ENCODE assay signal across 32 cellular contexts in genomic region chr9:20048985-20049384, GRCh38.
DNase-seq lines count a peak whose midpoint lies in the region; ATAC-seq, FAIRE-seq and TF ChIP-seq lines count a peak whose summit lies in the region.
"Had no signal": no experiment of that assay in that cellular context is flagged by ENCODE, and none has a peak within 500 bp of the region (broad histone marks: within the 10 kb centered on the region; RNA-seq: fewer than 3 reads in every experiment).

No MANE protein-coding gene starts in this region.

- FAIRE-seq in GM12878 (lab: Jason Lieb, UNC), result no peak
- FAIRE-seq: astrocyte, colon, small intestine had no signal

- ATAC-seq in GM18909 (IDR thresholded peaks at IDR 0.05; ENCODE audit: poor library complexity, unreplicated experiment) (peak; percentile 53), GM12878 (peak; percentile 65), HG03442 (IDR thresholded peaks at IDR 0.05; ENCODE audit: unreplicated experiment) (no peak), HG03520 (IDR thresholded peaks at IDR 0.05; ENCODE audit: unreplicated experiment) (no peak)
- ATAC-seq: activated naive CD8-positive, alpha-beta T cell treated with anti-CD3 and anti-CD28 coated beads, Interleukin-2, amount 50 U/mL, for 24 hours; activated T-cell treated with anti-CD3 and anti-CD28 coated beads, Interleukin-2, amount 50 U/mL, for 72 hours; left lobe of liver; Right ventricle myocardium inferior had no signal

- RAD21 ChIA-PET in GM12878 (lab: Charles Lee; ENCODE audit: unreplicated experiment), result interaction anchor here (0.9 kb wide), 1 partner anchor 121 kb away, joined by 3 read pairs; no protein-coding TSS in a partner anchor

- H3K4me2 ChIP-seq in BLaER1 treated with 17β-estradiol and CSF1 and Interleukin-3, amounts not matched to agents 10 nM and 100 nM, result peak overlapping the region in 9 of 11 experiments; percentile 29 to 56 (median 46); a peak in 16 of 22 replicates
- H3K4me2 ChIP-seq in GM12878 (ENCODE audit: control insufficient read depth, insufficient read depth), result no peak overlapping the region
- H3K4me2 ChIP-seq: PC-9 had no signal

- DNase-seq in NAMALWA (ENCODE audit: low spot score) (peak; percentile 34), GM12878 (ENCODE audit: low read depth, low spot score) (no peak), inferior parietal cortex (ENCODE audit: extremely low spot score) (no peak)
- DNase-seq: activated CD4-positive, alpha-beta memory T cell treated with anti-CD3 and anti-CD28 coated beads for 36 hours; activated CD4-positive, alpha-beta T cell treated with anti-CD3 and anti-CD28 coated beads for 1 hour; activated naive CD4-positive, alpha-beta T cell; activated naive CD8-positive, alpha-beta T cell treated with anti-CD3 and anti-CD28 coated beads, Interleukin-2, amount 50 U/mL, for 24 hours; activated T-cell treated with anti-CD3 and anti-CD28 coated beads, Interleukin-2, amount 50 U/mL, for 72 hours; CD8-positive, alpha-beta memory T cell; DMS153; effector CD8-positive, alpha-beta T cell; GOT3; hypothalamus; mesenchymal stem cell; NCI-H1105; NCI-H187; NCI-H510A; PC-9; small intestine; T-helper 2 cell had no signal

- no peak for TF ChIP-seq RAD21 in GM12878 (IDR thresholded peaks at IDR 0.05; ENCODE audit: insufficient read depth, low read depth, low read length)

- no peak for TF ChIP-seq EP300 in GM12878 (IDR thresholded peaks at IDR 0.05; ENCODE audit: borderline replicate concordance in 1 of 2, control insufficient read depth in 1 of 2, low read depth in 2 of 2, low read length in 2 of 2)

- H4K20me1 ChIP-seq in BLaER1 treated with 17β-estradiol and CSF1 and Interleukin-3, amounts not matched to agents 10 nM and 100 nM, result no peaks in the 10 kb centered on the region
- no peaks in the 10 kb centered on the region for H4K20me1 ChIP-seq in GM12878 (ENCODE audit: control insufficient read depth, insufficient read depth)

- no peak overlapping the region for H3K9ac ChIP-seq in BLaER1 treated with 17β-estradiol and CSF1 and Interleukin-3, amounts not matched to agents 10 nM and 100 nM
- H3K9ac ChIP-seq in GM12878 (ENCODE audit: control insufficient read depth, insufficient read depth, low read length), result no peak overlapping the region

- peaks cover 4 to 18% (median 16%) of the 10 kb centered on the region in 10 experiments; a peak in 17 of 20 replicates for H3K4me1 ChIP-seq in BLaER1 treated with 17β-estradiol and CSF1 and Interleukin-3, amounts not matched to agents 10 nM and 100 nM
- no peaks in the 10 kb centered on the region for H3K4me1 ChIP-seq in GM12878 (ENCODE audit: control insufficient read depth, insufficient read depth, low read length)
- H3K4me1 ChIP-seq: right atrium auricular region had no signal

- no TSS peak for BruUV-seq in GM12878 (replicated peaks; lab: Mats Ljungman, UMichigan)

- H3K27ac ChIP-seq in BLaER1 treated with 17β-estradiol and CSF1 and Interleukin-3, amounts not matched to agents 10 nM and 100 nM, result peak overlapping the region in 4 of 11 experiments; percentile 2 to 31 (median 18); a peak in 3 of 22 replicates
- no peak overlapping the region for H3K27ac ChIP-seq in GM12878 (ENCODE audit: control insufficient read depth, insufficient read depth)
- H3K27ac ChIP-seq: cardiac muscle cell, epithelial cell of prostate, PC-9, right atrium auricular region, thoracic aorta had no signal

- SMC1A ChIA-PET in GM12878 (lab: Charles Lee; ENCODE audit: uncharacterized antibody, unreplicated experiment), result interaction anchor here (0.7 to 1.7 kb wide), 4 partner anchors 9 to 50 kb away, joined by 3 to 4 read pairs (median 3); no protein-coding TSS in a partner anchor

- no peak for TF ChIP-seq CTCF in GM12878 (IDR thresholded peaks at IDR 0.05 in 2 of 3, conservative IDR thresholded peaks at IDR 0.05 in 1 of 3; ENCODE audit: control insufficient read depth in 2 of 3, extremely low read depth in 1 of 3, insufficient read depth in 1 of 3, low read depth in 3 of 3, low read length in 3 of 3)

- H3K36me3 ChIP-seq in BLaER1 treated with 17β-estradiol and CSF1 and Interleukin-3, amounts not matched to agents 10 nM and 100 nM, result no peaks in the 10 kb centered on the region
- H3K36me3 ChIP-seq in GM12878 (ENCODE audit: control insufficient read depth in 2 of 2, insufficient read depth in 2 of 2, low read length in 1 of 2), result no peaks in the 10 kb centered on the region
- H3K36me3 ChIP-seq: cardiac muscle cell, right atrium auricular region, thoracic aorta had no signal

- intact Hi-C loops in GM12878 (cut with micrococcal nuclease; ENCODE audit: unreplicated experiment), result no loop called here

- no peaks in the 10 kb centered on the region for H3K27me3 ChIP-seq in BLaER1 treated with 17β-estradiol and CSF1 and Interleukin-3, amounts not matched to agents 10 nM and 100 nM
- no peaks in the 10 kb centered on the region for H3K27me3 ChIP-seq in GM12878 (replicated peaks in 1 of 2; ENCODE audit: control insufficient read depth in 2 of 2, insufficient read depth in 2 of 2, low read length in 1 of 2)
- H3K27me3 ChIP-seq: cardiac muscle cell, right atrium auricular region had no signal

- no peak overlapping the region for H3K4me3 ChIP-seq in BLaER1 treated with 17β-estradiol and CSF1 and Interleukin-3, amounts not matched to agents 10 nM and 100 nM
- no peak overlapping the region for H3K4me3 ChIP-seq in GM12878
- H3K4me3 ChIP-seq: cardiac muscle cell, PC-9, right atrium auricular region, thoracic aorta had no signal

- H3K9me3 ChIP-seq in BLaER1 treated with 17β-estradiol and CSF1 and Interleukin-3, amounts not matched to agents 10 nM and 100 nM (replicated peaks in 1 of 11), result peaks cover 0 to 6% (median 0%) of the 10 kb centered on the region in 11 experiments; a peak in 2 of 22 replicates
- no peaks in the 10 kb centered on the region for H3K9me3 ChIP-seq in GM12878 (replicated peaks; ENCODE audit: control insufficient read depth, insufficient read depth, low read length)
- H3K9me3 ChIP-seq: right atrium auricular region, thoracic aorta had no signal

- H2AFZ ChIP-seq in GM12878 (ENCODE audit: control insufficient read depth, low read depth, low read length), result no peak overlapping the region
- H2AFZ ChIP-seq: PC-9 had no signal

- no peak for TF ChIP-seq POLR2A in GM12878 (IDR thresholded peaks at IDR 0.05; ENCODE audit: low read depth, low read length)

- CTCF ChIA-PET in GM12878 (lab: Yijun Ruan, JAX), result interaction anchor here (0.5 to 1.3 kb wide), 2 partner anchors 892 to 1270 kb away, joined by 3 to 4 read pairs; no protein-coding TSS in a partner anchor

- POLR2A ChIA-PET in GM12878 (lab: Charles Lee), result no interaction called here

- no peaks in the 10 kb centered on the region for H3K79me2 ChIP-seq in GM12878 (ENCODE audit: control insufficient read depth, insufficient read depth, low read length)

- 47% methylated on average over 4 of the region's 4 CpGs for WGBS in GM12878 (ENCODE audit: insufficient coverage, insufficient replicate concordance, low lambda C conversion rate, missing lambda C conversion rate)

- in situ Hi-C loops in GM12878 (cut with MboI), result no loop called here

TF ChIP-seq in GM12878, 131 proteins besides CTCF, POLR2A, EP300 and RAD21:
- peak; percentile 47; the same call in 1 of the 2 replicates for TF ChIP-seq SPI1 (IDR thresholded peaks at IDR 0.05; ENCODE audit: borderline replicate concordance, insufficient read depth, low read depth, low read length)
- TF ChIP-seq MAX (IDR thresholded peaks at IDR 0.05; ENCODE audit: low read depth, low read length), result no peak

Comparison
In these comparisons a context has a peak if more than half of its experiments do, and no peak if none do; other contexts are left out.
1. ATAC-seq: peak in GM18909 (single experiment) and GM12878 (single experiment); none in HG03442 (single experiment) and HG03520 (single experiment).